Comparison of ENCODE assay signal across 9 cellular contexts in genomic region chr2:176126929-176127768, GRCh38. TPM values are rescaled to one million over a fixed set of nuclear protein-coding genes. Genes with fewer than 3 reads are reported as not detected.
A peak's percentile ranks its signal among the peaks of the same experiment; 100 is the strongest.
DNase-seq lines count a peak whose midpoint lies in the region; ATAC-seq and TF ChIP-seq lines count a peak whose summit lies in the region.
"Had no signal": no experiment of that assay in that cellular context is flagged by ENCODE, and none has a peak within 500 bp of the region (broad histone marks: within the 10 kb centered on the region; RNA-seq: fewer than 3 reads in every experiment).

No MANE protein-coding gene starts in this region.

- ATAC-seq in activated B cell treated with CpG ODN at 0.5 μM for 24 hours (ENCODE audit: low read depth) (no peak), lung (ENCODE audit: insufficient read depth, low FRiP score) (no peak), GM18870 (IDR thresholded peaks at IDR 0.05; ENCODE audit: unreplicated experiment) (no peak), HG03135 (IDR thresholded peaks at IDR 0.05; ENCODE audit: unreplicated experiment) (no peak)

- H3K4me3 ChIP-seq in GM06990 (replicated peaks; ENCODE audit: low read depth, low read length) = no peak overlapping the region
- no peak overlapping the region for H3K4me3 ChIP-seq in lung

- intact Hi-C loops in activated B cell treated with CpG ODN at 0.5 μM for 24 hours (cut with micrococcal nuclease) = loop anchor here (1.0 to 5.0 kb wide), 9 partner anchors 36 to 1290 kb away; no protein-coding TSS in a partner anchor

- POLR2A ChIA-PET in activated B cell treated with CpG ODN at 0.5 μM for 24 hours (lab: Charles Lee) = no interaction called here

- CTCF ChIA-PET in activated B cell treated with CpG ODN at 0.5 μM for 24 hours (lab: Charles Lee) = interaction anchor here (0.5 to 4.7 kb wide), 26 partner anchors 9 to 1193 kb away, joined by 3 to 94 read pairs (median 4); no protein-coding TSS in a partner anchor

- DNase-seq in GM06990 (ENCODE audit: extremely low read depth, insufficient read length) = no peak
- DNase-seq in NCI-H1694 treated with DMSO at 0.1 percent for 48 hours (lab: John Stamatoyannopoulos, UW) = peak; percentile 60
- DNase-seq in activated B cell treated with CpG ODN at 0.5 μM for 24 hours = peak; percentile 42
- peak; percentile 51 for DNase-seq in cerebellum (ENCODE audit: low spot score)
- DNase-seq in lung (ENCODE audit: low spot score) = peak; percentile 55
- peak; percentile 38 to 44 for DNase-seq in stimulated activated CD8-positive, alpha-beta memory T cell treated with anti-CD3 and anti-CD28 coated beads, Interleukin-2, amount 100 ng/mL, for 48 hours (ENCODE audit: low read depth in 2 of 2)

- peaks cover 0 to 17% of the 10 kb centered on the region in 2 donors for H3K4me1 ChIP-seq in lung (ENCODE audit: control insufficient read depth in 2 of 2, insufficient read depth in 2 of 2, low read length in 2 of 2)

- peaks cover 2% of the 10 kb centered on the region; the same call in 1 of the 2 replicates for H3K27me3 ChIP-seq in GM06990 (replicated peaks; ENCODE audit: control insufficient read depth, insufficient read depth, low read length)
- H3K27me3 ChIP-seq in lung (ENCODE audit: control insufficient read depth, insufficient read depth) = peaks cover 23% of the 10 kb centered on the region

- H3K9me3 ChIP-seq in lung (ENCODE audit: control insufficient read depth in 2 of 2, insufficient read depth in 1 of 2, low read length in 1 of 2) = peaks cover 0 to 7% of the 10 kb centered on the region in 2 donors

- TF ChIP-seq CTCF in GM06990 (IDR thresholded peaks at IDR 0.05; ENCODE audit: insufficient read depth, low read length, poor library complexity, severe bottlenecking) (peak; percentile 63), activated B cell treated with CpG ODN at 0.5 μM for 24 hours (IDR thresholded peaks at IDR 0.05) (peak; percentile 61), lung (IDR thresholded peaks at IDR 0.05; ENCODE audit: control extremely low read depth, extremely low read depth) (peak; percentile 78)

- H3K27ac ChIP-seq in lung (ENCODE audit: low read depth in 1 of 2, low read length in 1 of 2) = no peak overlapping the region

- no peak overlapping the region for H3K27ac Mint-ChIP-seq in activated B cell treated with CpG ODN at 0.5 μM for 24 hours
- H3K27ac Mint-ChIP-seq: dendritic cell treated with granulocyte-macrophage colony-stimulating factor and Interleukin-4, amounts not matched to agents 40 ng/mL and 50 ng/mL, for 4 days had no signal

- no peaks in the 10 kb centered on the region for H3K36me3 Mint-ChIP-seq in activated B cell treated with CpG ODN at 0.5 μM for 24 hours (ENCODE audit: low read depth)

- no peaks in the 10 kb centered on the region for H3K36me3 ChIP-seq in GM06990 (ENCODE audit: control insufficient read depth, insufficient read depth, low read length)
- no peaks in the 10 kb centered on the region for H3K36me3 ChIP-seq in lung (ENCODE audit: control insufficient read depth in 2 of 2, insufficient read depth in 2 of 2, low read length in 2 of 2)

- H3K27me3 Mint-ChIP-seq in activated B cell treated with CpG ODN at 0.5 μM for 24 hours = peaks cover 63% of the 10 kb centered on the region

- H3K4me1 Mint-ChIP-seq in activated B cell treated with CpG ODN at 0.5 μM for 24 hours = peaks cover 32% of the 10 kb centered on the region

- H3K4me3 Mint-ChIP-seq in activated B cell treated with CpG ODN at 0.5 μM for 24 hours = no peak overlapping the region
- H3K4me3 Mint-ChIP-seq: dendritic cell treated with granulocyte-macrophage colony-stimulating factor and Interleukin-4, amounts not matched to agents 40 ng/mL and 50 ng/mL, for 4 days had no signal

- 4% methylated on average over 13 of the region's 13 CpGs for WGBS in lung, 2 donors

- H3K9me3 Mint-ChIP-seq in activated B cell treated with CpG ODN at 0.5 μM for 24 hours = no peaks in the 10 kb centered on the region
- H3K9me3 Mint-ChIP-seq: dendritic cell treated with granulocyte-macrophage colony-stimulating factor and Interleukin-4, amounts not matched to agents 40 ng/mL and 50 ng/mL, for 4 days had no signal

RNA-seq across cellular contexts. Expression of gene HOXD8, which starts 2.4 kb away (rescaled TPM):
- total RNA-seq in activated B cell treated with CpG ODN at 0.5 μM for 24 hours (not detected in 2 replicates), cerebellum (not detected), lung (1 to 10 TPM; 1.2 to 1.6 TPM)
- under 1 TPM; 0.34 to 0.85 TPM for polyA plus RNA-seq in lung

RNA-seq across cellular contexts. Expression of gene HOXD9, which starts 4.6 kb away (rescaled TPM):
- not detected in 2 replicates for total RNA-seq in activated B cell treated with CpG ODN at 0.5 μM for 24 hours
- total RNA-seq in cerebellum = not detected
- under 1 TPM; 0.65 to 0.80 TPM for total RNA-seq in lung
- under 1 TPM; 0.29 to 0.37 TPM for polyA plus RNA-seq in lung

RNA-seq across cellular contexts. Expression of gene HOXD10, which starts 10.6 kb away (rescaled TPM):
- total RNA-seq in activated B cell treated with CpG ODN at 0.5 μM for 24 hours (not detected in 2 replicates), cerebellum (not detected), lung (under 1 TPM in 1 of 2 donors, not detected in 1; 0.54 TPM)
- polyA plus RNA-seq in lung = under 1 TPM in 1 of 2 donors, not detected in 1; 0.05 TPM

RNA-seq across cellular contexts. Expression of gene HOXD11, which starts 20.1 kb away (rescaled TPM):
- not detected in 2 replicates for total RNA-seq in activated B cell treated with CpG ODN at 0.5 μM for 24 hours
- not detected for total RNA-seq in cerebellum
- total RNA-seq in lung = not detected
- not detected for polyA plus RNA-seq in lung

RNA-seq across cellular contexts. Expression of gene HOXD4, which starts 24.2 kb away (rescaled TPM):
- total RNA-seq in activated B cell treated with CpG ODN at 0.5 μM for 24 hours (not detected in 2 replicates), cerebellum (not detected), lung (1 to 10 TPM in 1 of 2 donors, under 1 TPM in 1; 0.74 to 1.1 TPM)
- polyA plus RNA-seq in lung = under 1 TPM; 0.12 to 0.23 TPM
